1 cellular context compared by ENCODE assay signal in the genomic region with DNA sequence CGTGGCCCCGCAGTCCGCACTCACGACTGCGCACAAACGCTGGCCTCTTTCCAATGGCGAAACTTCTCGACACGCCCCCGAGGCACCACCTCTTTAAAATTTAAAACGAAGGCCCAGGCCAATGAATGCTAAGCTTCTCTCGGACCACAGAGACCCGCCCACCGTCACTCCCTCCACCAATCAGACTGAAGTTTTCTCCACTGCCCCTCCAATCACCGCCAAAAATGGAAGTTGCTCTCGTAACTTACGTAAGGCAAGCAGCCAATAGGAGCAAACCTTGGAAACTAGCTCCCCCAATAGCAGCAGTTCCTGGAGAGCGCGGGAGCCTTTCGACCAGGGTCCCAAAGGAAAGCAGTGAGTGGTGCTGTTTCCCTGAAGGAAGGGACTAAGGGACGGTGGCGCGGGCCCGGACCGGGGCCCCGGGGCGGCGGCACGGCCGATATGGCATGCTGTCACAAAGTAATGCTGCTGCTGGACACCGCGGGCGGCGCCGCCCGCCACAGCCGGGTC.
TF ChIP-seq lines count a peak whose summit lies in the region.

A gene with protein sequence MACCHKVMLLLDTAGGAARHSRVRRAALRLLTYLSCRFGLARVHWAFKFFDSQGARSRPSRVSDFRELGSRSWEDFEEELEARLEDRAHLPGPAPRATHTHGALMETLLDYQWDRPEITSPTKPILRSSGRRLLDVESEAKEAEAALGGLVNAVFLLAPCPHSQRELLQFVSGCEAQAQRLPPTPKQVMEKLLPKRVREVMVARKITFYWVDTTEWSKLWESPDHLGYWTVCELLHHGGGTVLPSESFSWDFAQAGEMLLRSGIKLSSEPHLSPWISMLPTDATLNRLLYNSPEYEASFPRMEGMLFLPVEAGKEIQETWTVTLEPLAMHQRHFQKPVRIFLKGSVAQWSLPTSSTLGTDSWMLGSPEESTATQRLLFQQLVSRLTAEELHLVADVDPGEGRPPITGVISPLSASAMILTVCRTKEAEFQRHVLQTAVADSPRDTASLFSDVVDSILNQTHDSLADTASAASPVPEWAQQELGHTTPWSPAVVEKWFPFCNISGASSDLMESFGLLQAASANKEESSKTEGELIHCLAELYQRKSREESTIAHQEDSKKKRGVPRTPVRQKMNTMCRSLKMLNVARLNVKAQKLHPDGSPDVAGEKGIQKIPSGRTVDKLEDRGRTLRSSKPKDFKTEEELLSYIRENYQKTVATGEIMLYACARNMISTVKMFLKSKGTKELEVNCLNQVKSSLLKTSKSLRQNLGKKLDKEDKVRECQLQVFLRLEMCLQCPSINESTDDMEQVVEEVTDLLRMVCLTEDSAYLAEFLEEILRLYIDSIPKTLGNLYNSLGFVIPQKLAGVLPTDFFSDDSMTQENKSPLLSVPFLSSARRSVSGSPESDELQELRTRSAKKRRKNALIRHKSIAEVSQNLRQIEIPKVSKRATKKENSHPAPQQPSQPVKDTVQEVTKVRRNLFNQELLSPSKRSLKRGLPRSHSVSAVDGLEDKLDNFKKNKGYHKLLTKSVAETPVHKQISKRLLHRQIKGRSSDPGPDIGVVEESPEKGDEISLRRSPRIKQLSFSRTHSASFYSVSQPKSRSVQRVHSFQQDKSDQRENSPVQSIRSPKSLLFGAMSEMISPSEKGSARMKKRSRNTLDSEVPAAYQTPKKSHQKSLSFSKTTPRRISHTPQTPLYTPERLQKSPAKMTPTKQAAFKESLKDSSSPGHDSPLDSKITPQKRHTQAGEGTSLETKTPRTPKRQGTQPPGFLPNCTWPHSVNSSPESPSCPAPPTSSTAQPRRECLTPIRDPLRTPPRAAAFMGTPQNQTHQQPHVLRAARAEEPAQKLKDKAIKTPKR (N-terminal part only) (plus strand): TSS at position 324 of the 510 bp plus-strand sequence. CDS start 118 bp downstream, at position 442.

TF ChIP-seq in HepG2, 621 proteins besides CTCF, POLR2A, EP300 and RAD21 (continued from another document and continues in another):
- TF ChIP-seq, protein P1, sequence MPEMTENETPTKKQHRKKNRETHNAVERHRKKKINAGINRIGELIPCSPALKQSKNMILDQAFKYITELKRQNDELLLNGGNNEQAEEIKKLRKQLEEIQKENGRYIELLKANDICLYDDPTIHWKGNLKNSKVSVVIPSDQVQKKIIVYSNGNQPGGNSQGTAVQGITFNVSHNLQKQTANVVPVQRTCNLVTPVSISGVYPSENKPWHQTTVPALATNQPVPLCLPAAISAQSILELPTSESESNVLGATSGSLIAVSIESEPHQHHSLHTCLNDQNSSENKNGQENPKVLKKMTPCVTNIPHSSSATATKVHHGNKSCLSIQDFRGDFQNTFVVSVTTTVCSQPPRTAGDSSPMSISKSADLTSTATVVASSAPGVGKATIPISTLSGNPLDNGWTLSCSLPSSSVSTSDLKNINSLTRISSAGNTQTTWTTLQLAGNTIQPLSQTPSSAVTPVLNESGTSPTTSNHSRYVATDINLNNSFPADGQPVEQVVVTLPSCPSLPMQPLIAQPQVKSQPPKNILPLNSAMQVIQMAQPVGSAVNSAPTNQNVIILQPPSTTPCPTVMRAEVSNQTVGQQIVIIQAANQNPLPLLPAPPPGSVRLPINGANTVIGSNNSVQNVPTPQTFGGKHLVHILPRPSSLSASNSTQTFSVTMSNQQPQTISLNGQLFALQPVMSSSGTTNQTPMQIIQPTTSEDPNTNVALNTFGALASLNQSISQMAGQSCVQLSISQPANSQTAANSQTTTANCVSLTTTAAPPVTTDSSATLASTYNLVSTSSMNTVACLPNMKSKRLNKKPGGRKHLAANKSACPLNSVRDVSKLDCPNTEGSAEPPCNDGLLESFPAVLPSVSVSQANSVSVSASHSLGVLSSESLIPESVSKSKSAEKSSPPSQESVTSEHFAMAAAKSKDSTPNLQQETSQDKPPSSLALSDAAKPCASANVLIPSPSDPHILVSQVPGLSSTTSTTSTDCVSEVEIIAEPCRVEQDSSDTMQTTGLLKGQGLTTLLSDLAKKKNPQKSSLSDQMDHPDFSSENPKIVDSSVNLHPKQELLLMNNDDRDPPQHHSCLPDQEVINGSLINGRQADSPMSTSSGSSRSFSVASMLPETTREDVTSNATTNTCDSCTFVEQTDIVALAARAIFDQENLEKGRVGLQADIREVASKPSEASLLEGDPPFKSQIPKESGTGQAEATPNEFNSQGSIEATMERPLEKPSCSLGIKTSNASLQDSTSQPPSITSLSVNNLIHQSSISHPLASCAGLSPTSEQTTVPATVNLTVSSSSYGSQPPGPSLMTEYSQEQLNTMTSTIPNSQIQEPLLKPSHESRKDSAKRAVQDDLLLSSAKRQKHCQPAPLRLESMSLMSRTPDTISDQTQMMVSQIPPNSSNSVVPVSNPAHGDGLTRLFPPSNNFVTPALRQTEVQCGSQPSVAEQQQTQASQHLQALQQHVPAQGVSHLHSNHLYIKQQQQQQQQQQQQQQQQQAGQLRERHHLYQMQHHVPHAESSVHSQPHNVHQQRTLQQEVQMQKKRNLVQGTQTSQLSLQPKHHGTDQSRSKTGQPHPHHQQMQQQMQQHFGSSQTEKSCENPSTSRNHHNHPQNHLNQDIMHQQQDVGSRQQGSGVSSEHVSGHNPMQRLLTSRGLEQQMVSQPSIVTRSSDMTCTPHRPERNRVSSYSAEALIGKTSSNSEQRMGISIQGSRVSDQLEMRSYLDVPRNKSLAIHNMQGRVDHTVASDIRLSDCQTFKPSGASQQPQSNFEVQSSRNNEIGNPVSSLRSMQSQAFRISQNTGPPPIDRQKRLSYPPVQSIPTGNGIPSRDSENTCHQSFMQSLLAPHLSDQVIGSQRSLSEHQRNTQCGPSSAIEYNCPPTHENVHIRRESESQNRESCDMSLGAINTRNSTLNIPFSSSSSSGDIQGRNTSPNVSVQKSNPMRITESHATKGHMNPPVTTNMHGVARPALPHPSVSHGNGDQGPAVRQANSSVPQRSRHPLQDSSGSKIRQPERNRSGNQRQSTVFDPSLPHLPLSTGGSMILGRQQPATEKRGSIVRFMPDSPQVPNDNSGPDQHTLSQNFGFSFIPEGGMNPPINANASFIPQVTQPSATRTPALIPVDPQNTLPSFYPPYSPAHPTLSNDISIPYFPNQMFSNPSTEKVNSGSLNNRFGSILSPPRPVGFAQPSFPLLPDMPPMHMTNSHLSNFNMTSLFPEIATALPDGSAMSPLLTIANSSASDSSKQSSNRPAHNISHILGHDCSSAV (CRISPR knock-in tag; IDR thresholded peaks at IDR 0.05; ENCODE audit: borderline replicate concordance) = no peak
- TF ChIP-seq, protein P2, sequence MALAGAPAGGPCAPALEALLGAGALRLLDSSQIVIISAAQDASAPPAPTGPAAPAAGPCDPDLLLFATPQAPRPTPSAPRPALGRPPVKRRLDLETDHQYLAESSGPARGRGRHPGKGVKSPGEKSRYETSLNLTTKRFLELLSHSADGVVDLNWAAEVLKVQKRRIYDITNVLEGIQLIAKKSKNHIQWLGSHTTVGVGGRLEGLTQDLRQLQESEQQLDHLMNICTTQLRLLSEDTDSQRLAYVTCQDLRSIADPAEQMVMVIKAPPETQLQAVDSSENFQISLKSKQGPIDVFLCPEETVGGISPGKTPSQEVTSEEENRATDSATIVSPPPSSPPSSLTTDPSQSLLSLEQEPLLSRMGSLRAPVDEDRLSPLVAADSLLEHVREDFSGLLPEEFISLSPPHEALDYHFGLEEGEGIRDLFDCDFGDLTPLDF (CRISPR knock-in tag; IDR thresholded peaks at IDR 0.05) = peak; percentile 95
- TF ChIP-seq IRX3 (CRISPR knock-in tag; IDR thresholded peaks at IDR 0.05; ENCODE audit: borderline replicate concordance, low read depth) (no peak), ARNTL (CRISPR knock-in tag; IDR thresholded peaks at IDR 0.05) (no peak; the same call in none of the 2 replicates), MIER2 (CRISPR knock-in tag; IDR thresholded peaks at IDR 0.05) (no peak), PCBP1 (IDR thresholded peaks at IDR 0.05; ENCODE audit: borderline replicate concordance, low read depth, low read length) (no peak), ZSCAN30 (CRISPR knock-in tag; IDR thresholded peaks at IDR 0.05) (no peak), PCBP2 (optimal IDR thresholded peaks at IDR 0.05; ENCODE audit: low read depth, low read length, poor library complexity, severe bottlenecking) (no peak), ZNF20 (CRISPR knock-in tag; IDR thresholded peaks at IDR 0.05) (no peak), RFXAP (CRISPR knock-in tag; IDR thresholded peaks at IDR 0.05; ENCODE audit: borderline replicate concordance) (peak; percentile 72; the same call in 1 of the 2 replicates), ZNF30 (CRISPR knock-in tag; IDR thresholded peaks at IDR 0.05) (no peak), EED (CRISPR knock-in tag; IDR thresholded peaks at IDR 0.05) (no peak), TAF1 (CRISPR knock-in tag; IDR thresholded peaks at IDR 0.05) (peak; percentile 77), SUZ12 (IDR thresholded peaks at IDR 0.05; ENCODE audit: low read depth, low read length) (no peak), ZNF879 (CRISPR knock-in tag; IDR thresholded peaks at IDR 0.05) (no peak), FOXM1 (CRISPR knock-in tag; IDR thresholded peaks at IDR 0.05) (0 out of 2 replicates have a peak, but pooled peaks have one; percentile 38), IRF2 (CRISPR knock-in tag; IDR thresholded peaks at IDR 0.05) (no peak), ZNF253 (CRISPR knock-in tag; IDR thresholded peaks at IDR 0.05; ENCODE audit: borderline replicate concordance) (peak; percentile 79; the same call in 1 of the 2 replicates), NFATC3 (CRISPR knock-in tag; IDR thresholded peaks at IDR 0.05) (no peak), SMYD3 (CRISPR knock-in tag; IDR thresholded peaks at IDR 0.05) (peak; percentile 98), NR2F6 (IDR thresholded peaks at IDR 0.05) (no peak), NR2F6 (CRISPR knock-in tag; IDR thresholded peaks at IDR 0.05) (no peak), ZBTB1 (CRISPR knock-in tag; IDR thresholded peaks at IDR 0.05; ENCODE audit: borderline replicate concordance) (no peak), SATB2 (CRISPR knock-in tag; IDR thresholded peaks at IDR 0.05) (no peak), TBX2 (CRISPR knock-in tag; IDR thresholded peaks at IDR 0.05; ENCODE audit: borderline replicate concordance) (0 out of 2 replicates have a peak, but pooled peaks have one; percentile 50), ZKSCAN8 (CRISPR knock-in tag; IDR thresholded peaks at IDR 0.05; ENCODE audit: borderline replicate concordance) (no peak), ZMYM3 (CRISPR knock-in tag; IDR thresholded peaks at IDR 0.05) (no peak), ZNF530 (CRISPR knock-in tag; IDR thresholded peaks at IDR 0.05; ENCODE audit: low read depth) (no peak), CBX2 (IDR thresholded peaks at IDR 0.05; ENCODE audit: low read depth, low read length) (no peak), CBX2 (CRISPR knock-in tag; IDR thresholded peaks at IDR 0.05; ENCODE audit: low read depth) (no peak), ZNF382 (CRISPR knock-in tag; IDR thresholded peaks at IDR 0.05; ENCODE audit: borderline replicate concordance) (no peak), NFYB (CRISPR knock-in tag; IDR thresholded peaks at IDR 0.05) (peak; percentile 95), MBNL3 (CRISPR knock-in tag; conservative IDR thresholded peaks at IDR 0.05) (no peak), POLR2AphosphoS2 (IDR thresholded peaks at IDR 0.05; ENCODE audit: low read depth, low read length) (no peak), ZNF674 (CRISPR knock-in tag; IDR thresholded peaks at IDR 0.05; ENCODE audit: low read depth) (no peak), TRIM24 (CRISPR knock-in tag; IDR thresholded peaks at IDR 0.05) (no peak), GATAD1 (CRISPR knock-in tag; IDR thresholded peaks at IDR 0.05) (peak; percentile 59; the same call in 1 of the 2 replicates), SAP130 (CRISPR knock-in tag; IDR thresholded peaks at IDR 0.05; ENCODE audit: low read depth) (peak; percentile 100), GABPA (IDR thresholded peaks at IDR 0.05; ENCODE audit: low read depth, low read length) (no peak), GABPA (CRISPR knock-in tag; IDR thresholded peaks at IDR 0.05; ENCODE audit: low read depth) (0 out of 2 replicates have a peak, but pooled peaks have one; percentile 28), MYNN (CRISPR knock-in tag; IDR thresholded peaks at IDR 0.05; ENCODE audit: low read depth) (no peak)
- TF ChIP-seq, protein P3, sequence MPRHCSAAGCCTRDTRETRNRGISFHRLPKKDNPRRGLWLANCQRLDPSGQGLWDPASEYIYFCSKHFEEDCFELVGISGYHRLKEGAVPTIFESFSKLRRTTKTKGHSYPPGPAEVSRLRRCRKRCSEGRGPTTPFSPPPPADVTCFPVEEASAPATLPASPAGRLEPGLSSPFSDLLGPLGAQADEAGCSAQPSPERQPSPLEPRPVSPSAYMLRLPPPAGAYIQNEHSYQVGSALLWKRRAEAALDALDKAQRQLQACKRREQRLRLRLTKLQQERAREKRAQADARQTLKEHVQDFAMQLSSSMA (CRISPR knock-in tag; IDR thresholded peaks at IDR 0.05) = no peak
- TF ChIP-seq, protein P4, sequence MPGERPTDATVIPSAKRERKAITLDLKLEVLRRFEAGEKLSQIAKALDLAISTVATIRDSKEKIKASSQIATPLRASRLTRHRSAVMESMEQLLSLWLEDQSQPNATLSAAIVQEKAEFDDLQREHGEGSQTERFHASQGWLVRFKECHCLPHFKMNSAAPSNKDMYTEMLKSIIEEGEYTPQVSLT (CRISPR knock-in tag; IDR thresholded peaks at IDR 0.05; ENCODE audit: borderline replicate concordance, low read depth) = no peak
- TF ChIP-seq, protein P5, sequence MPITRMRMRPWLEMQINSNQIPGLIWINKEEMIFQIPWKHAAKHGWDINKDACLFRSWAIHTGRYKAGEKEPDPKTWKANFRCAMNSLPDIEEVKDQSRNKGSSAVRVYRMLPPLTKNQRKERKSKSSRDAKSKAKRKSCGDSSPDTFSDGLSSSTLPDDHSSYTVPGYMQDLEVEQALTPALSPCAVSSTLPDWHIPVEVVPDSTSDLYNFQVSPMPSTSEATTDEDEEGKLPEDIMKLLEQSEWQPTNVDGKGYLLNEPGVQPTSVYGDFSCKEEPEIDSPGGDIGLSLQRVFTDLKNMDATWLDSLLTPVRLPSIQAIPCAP (CRISPR knock-in tag; IDR thresholded peaks at IDR 0.05; ENCODE audit: low read depth) = no peak
- TF ChIP-seq, protein P6, sequence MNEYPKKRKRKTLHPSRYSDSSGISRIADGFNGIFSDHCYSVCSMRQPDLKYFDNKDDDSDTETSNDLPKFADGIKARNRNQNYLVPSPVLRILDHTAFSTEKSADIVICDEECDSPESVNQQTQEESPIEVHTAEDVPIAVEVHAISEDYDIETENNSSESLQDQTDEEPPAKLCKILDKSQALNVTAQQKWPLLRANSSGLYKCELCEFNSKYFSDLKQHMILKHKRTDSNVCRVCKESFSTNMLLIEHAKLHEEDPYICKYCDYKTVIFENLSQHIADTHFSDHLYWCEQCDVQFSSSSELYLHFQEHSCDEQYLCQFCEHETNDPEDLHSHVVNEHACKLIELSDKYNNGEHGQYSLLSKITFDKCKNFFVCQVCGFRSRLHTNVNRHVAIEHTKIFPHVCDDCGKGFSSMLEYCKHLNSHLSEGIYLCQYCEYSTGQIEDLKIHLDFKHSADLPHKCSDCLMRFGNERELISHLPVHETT (CRISPR knock-in tag; conservative IDR thresholded peaks at IDR 0.05) = no peak
- TF ChIP-seq, protein P7, sequence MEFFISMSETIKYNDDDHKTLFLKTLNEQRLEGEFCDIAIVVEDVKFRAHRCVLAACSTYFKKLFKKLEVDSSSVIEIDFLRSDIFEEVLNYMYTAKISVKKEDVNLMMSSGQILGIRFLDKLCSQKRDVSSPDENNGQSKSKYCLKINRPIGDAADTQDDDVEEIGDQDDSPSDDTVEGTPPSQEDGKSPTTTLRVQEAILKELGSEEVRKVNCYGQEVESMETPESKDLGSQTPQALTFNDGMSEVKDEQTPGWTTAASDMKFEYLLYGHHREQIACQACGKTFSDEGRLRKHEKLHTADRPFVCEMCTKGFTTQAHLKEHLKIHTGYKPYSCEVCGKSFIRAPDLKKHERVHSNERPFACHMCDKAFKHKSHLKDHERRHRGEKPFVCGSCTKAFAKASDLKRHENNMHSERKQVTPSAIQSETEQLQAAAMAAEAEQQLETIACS (CRISPR knock-in tag; IDR thresholded peaks at IDR 0.05) = no peak
